18 cellular contexts compared by ENCODE assay signal in the genomic region with DNA sequence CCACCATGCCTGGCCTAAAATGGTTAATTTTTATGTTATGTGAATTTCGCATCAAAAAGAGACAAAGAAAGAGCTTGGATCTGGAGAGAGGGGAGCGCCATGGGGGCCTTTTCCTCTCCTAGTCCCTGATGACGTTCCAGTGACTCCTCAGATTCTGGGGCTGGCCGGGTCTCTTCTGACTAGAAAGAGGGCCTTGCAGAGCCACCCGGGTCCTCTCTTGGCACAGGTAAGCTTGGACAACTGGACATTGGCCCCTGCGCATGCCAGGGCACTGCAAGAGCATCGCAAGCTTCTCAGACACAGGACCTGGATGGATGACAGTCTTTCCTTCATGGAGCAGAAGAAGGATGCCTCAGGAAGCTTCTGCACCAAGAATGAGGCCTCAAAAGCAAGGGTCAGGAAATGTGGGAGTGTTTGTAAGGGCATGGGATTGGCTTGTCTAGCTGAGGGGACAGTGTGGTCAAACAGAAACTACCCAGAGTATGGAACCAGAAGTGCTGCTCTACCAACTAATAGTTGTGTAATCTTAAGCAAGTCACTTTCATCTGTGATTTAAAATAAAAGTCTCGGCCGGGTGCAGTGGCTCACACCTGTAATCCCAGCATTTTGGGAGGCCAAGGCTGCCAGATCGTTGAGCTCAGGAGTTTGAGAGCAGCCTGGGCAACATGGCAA. TPM values are rescaled to one million over a fixed set of nuclear protein-coding genes. Genes with fewer than 3 reads are reported as not detected.
DNase-seq lines count a peak whose midpoint lies in the region; ATAC-seq and TF ChIP-seq lines count a peak whose summit lies in the region.
"Had no signal": no experiment of that assay in that cellular context is flagged by ENCODE, and none has a peak within 500 bp of the region (broad histone marks: within the 10 kb centered on the region; RNA-seq: fewer than 3 reads in every experiment).

No MANE protein-coding gene starts in this region.

- TF ChIP-seq RAD21 in IMR-90 (IDR thresholded peaks at IDR 0.05; ENCODE audit: low read length), result no peak

- no peak overlapping the region for H3K9ac ChIP-seq in IMR-90 (ENCODE audit: low read depth, low read length)

- in situ Hi-C loops in IMR-90 (cut with MboI; ENCODE audit: low sequenced_read_pairs), result no loop called here

- 100% methylated on average over 2 of the region's 10 CpGs; no CpG with 5 or more reads in 1 of the 2 experiments for WGBS in IMR-90 (ENCODE audit: extremely low coverage in 2 of 2, insufficient read length in 1 of 2), 2 experiments

- H4K91ac ChIP-seq in IMR-90 (ENCODE audit: insufficient read depth, low read depth, low read length), result peak overlapping the region; percentile 88

- no TSS peak for BruUV-seq in IMR-90 (replicated peaks; lab: Mats Ljungman, UMichigan)

- ATAC-seq in IMR-90 (ENCODE audit: low read depth), result no peak
- no peak for ATAC-seq in left colon

- H4K8ac ChIP-seq in IMR-90 (ENCODE audit: low read depth in 2 of 2, low read length in 2 of 2), result peak overlapping the region in 1 of 2 experiments; percentile 16; a peak in 3 of 4 replicates

- no peak for TF ChIP-seq CTCF in IMR-90 (conservative IDR thresholded peaks at IDR 0.05; ENCODE audit: low read depth, low read length)
- TF ChIP-seq CTCF in RWPE1 (conservative IDR thresholded peaks at IDR 0.05; ENCODE audit: low read depth), result no peak

- H3K4ac ChIP-seq in IMR-90 (ENCODE audit: low read depth, low read length), result peak overlapping the region; percentile 92

- H3K36me3 ChIP-seq in IMR-90 (ENCODE audit: control insufficient read depth, insufficient read depth, low read length), result no peaks in the 10 kb centered on the region
- H3K36me3 ChIP-seq: Peyer's patch had no signal

- H2AK9ac ChIP-seq in IMR-90 (replicated peaks; ENCODE audit: low read depth, low read length, poor library complexity), result no peak overlapping the region

- no peak overlapping the region for H3K4me3 ChIP-seq in IMR-90 (ENCODE audit: insufficient read depth, low read depth, low read length)
- H3K4me3 ChIP-seq: Peyer's patch had no signal

- CTCF ChIA-PET in IMR-90 (lab: Yijun Ruan, JAX) (interaction anchor here (1.4 kb wide), 1 partner anchor 724 kb away, joined by 3 read pairs; no protein-coding TSS in a partner anchor), RWPE1 (lab: Yijun Ruan, JAX) (interaction anchor here (1.3 kb wide), 1 partner anchor 14 kb away, joined by 3 read pairs; no protein-coding TSS in a partner anchor)

- peak overlapping the region; percentile 80; the same call in 1 of the 2 replicates for H3K23ac ChIP-seq in IMR-90 (ENCODE audit: low read depth, low read length)

- DNase-seq in NOMO-1 treated with DMSO at 0.1 percent for 48 hours (lab: John Stamatoyannopoulos, UW; ENCODE audit: unreplicated experiment) (peak; percentile 43), NOMO-1 treated with dmso at 0.1 percent for 144 hours (lab: John Stamatoyannopoulos, UW; ENCODE audit: unreplicated experiment) (no peak), IMR-90 (no peak), RWPE1 (ENCODE audit: low spot score) (no peak), posterior vena cava (ENCODE audit: low spot score) (peak; percentile 52), NCI-H1092 treated with DMSO at 0.1 percent for 48 hours (lab: John Stamatoyannopoulos, UW) (no peak), left colon (no peak), NCI-H69 (lab: John Stamatoyannopoulos, UW) (no peak)
- DNase-seq: 8988T; CD4-positive, CD25-positive, alpha-beta regulatory T cell; DMS79; Kasumi-1; NCI-H1105 treated with DMSO at 0.1 percent for 48 hours; NCI-H1694; NCI-H2081; NCI-H446; NCI-H526 had no signal

- no peak for TF ChIP-seq POLR2A in IMR-90 (IDR thresholded peaks at IDR 0.05; ENCODE audit: low read depth, low read length)

- intact Hi-C loops in IMR-90 (cut with micrococcal nuclease), result no loop called here
- intact Hi-C loops in posterior vena cava (cut with DNase I), result no loop called here
- intact Hi-C loops in left colon (cut with DNase I, micrococcal nuclease), result no loop called here

- H4K5ac ChIP-seq in IMR-90 (ENCODE audit: low read depth, low read length), result 0 out of 2 replicates have a peak overlapping the region, but pooled peaks have one; percentile 0

- dilution Hi-C loops in IMR-90 (cut with HindIII; ENCODE audit: low sequenced_read_pairs, unreplicated experiment), result no loop called here

- POLR2A ChIA-PET in IMR-90 (lab: Charles Lee; ENCODE audit: unreplicated experiment), result no interaction called here
- POLR2A ChIA-PET in RWPE1 (lab: Yijun Ruan, JAX; ENCODE audit: low non-redundant PET), result no interaction called here

- peak overlapping the region; percentile 17 for H2AFZ ChIP-seq in IMR-90 (replicated peaks; ENCODE audit: low read length, poor library complexity)

- peak overlapping the region; percentile 84 for H2BK120ac ChIP-seq in IMR-90 (ENCODE audit: low read depth, low read length)

- no peaks in the 10 kb centered on the region for H3K27me3 ChIP-seq in IMR-90 (ENCODE audit: control insufficient read depth, insufficient read depth, low read length)
- H3K27me3 ChIP-seq: Peyer's patch had no signal

- no peak overlapping the region for H3K56ac ChIP-seq in IMR-90 (ENCODE audit: extremely low read depth, insufficient read depth, low read length)

- H3K79me1 ChIP-seq in IMR-90 (ENCODE audit: low read depth in 1 of 2, low read length in 2 of 2), result no peaks in the 10 kb centered on the region; a peak in 1 of 4 replicates

- H4K20me1 ChIP-seq in IMR-90 (ENCODE audit: insufficient read depth, low read length), result 0 out of 2 replicates have a peak, but pooled peaks cover 4% of the 10 kb centered on the region

- peak overlapping the region; percentile 67 for H3K27ac ChIP-seq in IMR-90 (ENCODE audit: insufficient read depth, low read length)
- peak overlapping the region; percentile 50 for H3K27ac ChIP-seq in RWPE1
- H3K27ac ChIP-seq: Peyer's patch had no signal

- H3K4me2 ChIP-seq in IMR-90 (ENCODE audit: low read depth, low read length), result no peak overlapping the region

- H3K9me1 ChIP-seq in IMR-90 (ENCODE audit: insufficient read depth, low read length), result peaks cover 11% of the 10 kb centered on the region

- H2AK5ac ChIP-seq in IMR-90 (ENCODE audit: low read depth, low read length), result peak overlapping the region; percentile 84; the same call in 1 of the 2 replicates

- H3K18ac ChIP-seq in IMR-90 (ENCODE audit: low read depth, low read length), result peak overlapping the region; percentile 13; the same call in 1 of the 2 replicates

- no peaks in the 10 kb centered on the region; the same call in 1 of the 2 replicates for H3K9me3 ChIP-seq in IMR-90 (ENCODE audit: control insufficient read depth, insufficient read depth, low read length)
- H3K9me3 ChIP-seq: Peyer's patch had no signal

- H3K14ac ChIP-seq in IMR-90 (replicated peaks; ENCODE audit: low read depth, low read length), result peak overlapping the region; percentile 83

- peak overlapping the region; percentile 90 for H2BK20ac ChIP-seq in IMR-90 (ENCODE audit: low read depth, low read length)

- H2BK15ac ChIP-seq in IMR-90 (ENCODE audit: low read depth, low read length), result peak overlapping the region; percentile 97; the same call in 2 of the 3 replicates

- peak overlapping the region; percentile 67 for H2BK5ac ChIP-seq in IMR-90 (ENCODE audit: low read depth, low read length, poor library complexity, severe bottlenecking)

- H3K4me1 ChIP-seq in IMR-90 (ENCODE audit: control insufficient read depth, insufficient read depth, low read length), result peaks cover 18% of the 10 kb centered on the region

TF ChIP-seq in IMR-90, 13 proteins besides CTCF, POLR2A, EP300 and RAD21:
- TF ChIP-seq, protein P1, sequence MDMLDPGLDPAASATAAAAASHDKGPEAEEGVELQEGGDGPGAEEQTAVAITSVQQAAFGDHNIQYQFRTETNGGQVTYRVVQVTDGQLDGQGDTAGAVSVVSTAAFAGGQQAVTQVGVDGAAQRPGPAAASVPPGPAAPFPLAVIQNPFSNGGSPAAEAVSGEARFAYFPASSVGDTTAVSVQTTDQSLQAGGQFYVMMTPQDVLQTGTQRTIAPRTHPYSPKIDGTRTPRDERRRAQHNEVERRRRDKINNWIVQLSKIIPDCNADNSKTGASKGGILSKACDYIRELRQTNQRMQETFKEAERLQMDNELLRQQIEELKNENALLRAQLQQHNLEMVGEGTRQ (IDR thresholded peaks at IDR 0.05; ENCODE audit: low read depth, low read length), result no peak
- TF ChIP-seq CEBPB (IDR thresholded peaks at IDR 0.05; ENCODE audit: low read depth, low read length), result 0 out of 2 replicates have a peak, but pooled peaks have one; percentile 15
- TF ChIP-seq MAZ (IDR thresholded peaks at IDR 0.05; ENCODE audit: borderline replicate concordance, low read depth, low read length), result no peak
- no peak for TF ChIP-seq CHD1 (IDR thresholded peaks at IDR 0.05; ENCODE audit: low read depth, low read length)
- TF ChIP-seq NFE2L2 (IDR thresholded peaks at IDR 0.05; ENCODE audit: low read depth, low read length), result no peak
TF ChIP-seq in IMR-90: peak in this region for 1.

RNA-seq across cellular contexts. Expression of a gene that starts 35.2 kb away (rescaled TPM):
- 31.4 and 32.2 TPM in 2 replicates for total RNA-seq in IMR-90 (2012; rRNA removed)
- polyA plus RNA-seq in IMR-90 (2012; rRNA removed), result 46.3 and 51.1 TPM in 2 replicates
- 52.1 and 52.3 TPM in 2 replicates for polyA plus RNA-seq in IMR-90 (2012; cell fraction: cytosol; rRNA removed)
- 91.1 and 119 TPM in 2 replicates for polyA plus RNA-seq in IMR-90 (2012; cell fraction: nucleus; rRNA removed; ENCODE audit: low replicate concordance)
- total RNA-seq in posterior vena cava, result 100 to 1,000 TPM; 105 to 141 TPM
- 100 to 1,000 TPM; 142 to 197 TPM for total RNA-seq in left colon

Comparison
In these comparisons a context has a peak if more than half of its experiments do, and no peak if none do; other contexts are left out.
1. DNase-seq: peak in NOMO-1 treated with DMSO at 0.1 percent for 48 hours (single experiment) and posterior vena cava (single experiment); none in NOMO-1 treated with dmso at 0.1 percent for 144 hours (single experiment), IMR-90 (single experiment), RWPE1 (single experiment), NCI-H1092 treated with DMSO at 0.1 percent for 48 hours (single experiment), left colon (0 of 2) and NCI-H69 (single experiment).